ENCODE assay signal across 19 cellular contexts in genomic region chr4:190016369-190017289, GRCh38. TPM values are rescaled to one million over a fixed set of nuclear protein-coding genes. Genes with fewer than 3 reads are reported as not detected.
DNase-seq lines count a peak whose midpoint lies in the region; ATAC-seq, FAIRE-seq and TF ChIP-seq lines count a peak whose summit lies in the region.
"Had no signal": no experiment of that assay in that cellular context is flagged by ENCODE, and none has a peak within 500 bp of the region (broad histone marks: within the 10 kb centered on the region; RNA-seq: fewer than 3 reads in every experiment).

No MANE protein-coding gene starts in this region.

- no peak for ATAC-seq in activated CD8-positive, alpha-beta memory T cell treated with anti-CD3 and anti-CD28 coated beads, Interleukin-2, amount 10 ng/mL, durations not matched to agents 7 days and 5 days
- ATAC-seq in HG03025 (IDR thresholded peaks at IDR 0.05; ENCODE audit: low FRiP score, unreplicated experiment) (no peak), sciatic nerve (no peak)
- ATAC-seq: left ventricle myocardium superior, PC-3 had no signal

- H3K4me3 Mint-ChIP-seq in activated CD8-positive, alpha-beta memory T cell treated with anti-CD3 and anti-CD28 coated beads, Interleukin-2, amount 10 ng/mL, durations not matched to agents 7 days and 5 days, result no peak overlapping the region

- no peaks in the 10 kb centered on the region for H3K9me3 ChIP-seq in endothelial cell of umbilical vein (replicated peaks; ENCODE audit: control insufficient read depth, insufficient read depth, low read length)
- no peaks in the 10 kb centered on the region for H3K9me3 ChIP-seq in osteoblast (ENCODE audit: low read depth, low read length)
- H3K9me3 ChIP-seq: breast epithelium, SJSA1 had no signal

- TF ChIP-seq CTCF in GM13977 (IDR thresholded peaks at IDR 0.05; ENCODE audit: extremely low read depth, insufficient read depth, missing control alignments), result no peak
- TF ChIP-seq CTCF in endothelial cell of umbilical vein (IDR thresholded peaks at IDR 0.05; ENCODE audit: extremely low read depth in 1 of 2, insufficient read depth in 1 of 2, low read depth in 1 of 2, low read length in 2 of 2), result no peak
- TF ChIP-seq CTCF in osteoblast (IDR thresholded peaks at IDR 0.05; ENCODE audit: extremely low read depth, low read depth, low read length), result no peak

- CTCF ChIA-PET in activated CD8-positive, alpha-beta memory T cell treated with anti-CD3 and anti-CD28 coated beads, Interleukin-2, amount 10 ng/mL, durations not matched to agents 7 days and 5 days (lab: Charles Lee), result no interaction called here
- CTCF ChIA-PET in endothelial cell of umbilical vein (lab: Charles Lee), result no interaction called here

- H3K9me3 Mint-ChIP-seq in activated CD8-positive, alpha-beta memory T cell treated with anti-CD3 and anti-CD28 coated beads, Interleukin-2, amount 10 ng/mL, durations not matched to agents 7 days and 5 days (ENCODE audit: low read depth), result no peaks in the 10 kb centered on the region

- intact Hi-C loops in endothelial cell of umbilical vein (cut with micrococcal nuclease) (no loop called here), sciatic nerve (cut with DNase I) (no loop called here)

- in situ Hi-C loops in GM13977 (cut with MboI; ENCODE audit: low pct_unique_long_range_greater_than_20kb, low sequenced_read_pairs, unreplicated experiment), result no loop called here

- H2AFZ ChIP-seq in endothelial cell of umbilical vein (ENCODE audit: low read depth, low read length), result no peak overlapping the region
- H2AFZ ChIP-seq in osteoblast (ENCODE audit: low read length), result no peak overlapping the region

- DNase-seq in activated CD8-positive, alpha-beta memory T cell treated with anti-CD3 and anti-CD28 coated beads, Interleukin-2, amount 10 ng/mL, durations not matched to agents 7 days and 5 days, result no peak
- no peak for DNase-seq in activated CD8-positive, alpha-beta memory T cell treated with anti-CD3 and anti-CD28 coated beads, Interleukin-2, amount 50 U/mL, for 4 hours
- peak; percentile 26 for DNase-seq in GM13977 (ENCODE audit: low spot score)
- no peak for DNase-seq in endothelial cell of umbilical vein (ENCODE audit: low read depth, low spot score)
- DNase-seq in osteoblast (ENCODE audit: insufficient read length, low spot score, missing footprints), result peak; percentile 76
- no peak for DNase-seq in dedifferentiated amniotic fluid mesenchymal stem cell (ENCODE audit: extremely low spot score)
- no peak for DNase-seq in sciatic nerve (ENCODE audit: low spot score)
- DNase-seq: activated naive CD4-positive, alpha-beta T cell; effector CD4-positive, alpha-beta T cell; EL; left ventricle myocardium superior; NCI-H1105 treated with DMSO at 0.1 percent for 48 hours; NCI-H748 treated with DMSO at 0.1 percent for 48 hours; PC-3 had no signal

- H3K4me1 ChIP-seq in endothelial cell of umbilical vein (ENCODE audit: control insufficient read depth, extremely low read depth, insufficient read depth, low read length), result no peaks in the 10 kb centered on the region
- H3K4me1 ChIP-seq in osteoblast (ENCODE audit: insufficient read depth, low read length), result no peaks in the 10 kb centered on the region
- H3K4me1 ChIP-seq: breast epithelium, SJSA1 had no signal

- H3K4me1 Mint-ChIP-seq in activated CD8-positive, alpha-beta memory T cell treated with anti-CD3 and anti-CD28 coated beads, Interleukin-2, amount 10 ng/mL, durations not matched to agents 7 days and 5 days, result peaks cover 22% of the 10 kb centered on the region

- dilution Hi-C loops in endothelial cell of umbilical vein (cut with MboI; ENCODE audit: extremely low pct_ligation_motif_present, low sequenced_read_pairs), result no loop called here

- H3K4me2 ChIP-seq in endothelial cell of umbilical vein (ENCODE audit: insufficient read depth, low read length), result no peak overlapping the region
- H3K4me2 ChIP-seq in osteoblast (ENCODE audit: insufficient read depth, low read length), result no peak overlapping the region
- H3K4me2 ChIP-seq: KMS-11 had no signal

- peaks cover 86% of the 10 kb centered on the region for H3K27me3 Mint-ChIP-seq in activated CD8-positive, alpha-beta memory T cell treated with anti-CD3 and anti-CD28 coated beads, Interleukin-2, amount 10 ng/mL, durations not matched to agents 7 days and 5 days

- H3K27me3 ChIP-seq in endothelial cell of umbilical vein (ENCODE audit: control insufficient read depth in 2 of 2, insufficient read depth in 2 of 2, low read length in 2 of 2) (peaks cover 21 to 71% of the 10 kb centered on the region in 2 experiments), osteoblast (ENCODE audit: insufficient read depth, low read length) (peaks cover 70% of the 10 kb centered on the region)
- H3K27me3 ChIP-seq: SJSA1 had no signal

- no peak for FAIRE-seq in endothelial cell of umbilical vein (lab: Jason Lieb, UNC)

- no peak overlapping the region for H3K9ac ChIP-seq in endothelial cell of umbilical vein (replicated peaks; ENCODE audit: extremely low read depth, insufficient read depth, low read length)
- H3K9ac ChIP-seq: KMS-11 had no signal

- H3K79me2 ChIP-seq in endothelial cell of umbilical vein (ENCODE audit: control insufficient read depth, insufficient read depth, low read length) (no peaks in the 10 kb centered on the region), osteoblast (ENCODE audit: insufficient read depth, low read length) (no peaks in the 10 kb centered on the region)

- H3K27ac Mint-ChIP-seq in activated CD8-positive, alpha-beta memory T cell treated with anti-CD3 and anti-CD28 coated beads, Interleukin-2, amount 10 ng/mL, durations not matched to agents 7 days and 5 days, result peak overlapping the region; percentile 54

- H4K20me1 ChIP-seq in endothelial cell of umbilical vein (replicated peaks; ENCODE audit: control insufficient read depth, extremely low read depth, insufficient read depth, low read length) (no peaks in the 10 kb centered on the region), osteoblast (ENCODE audit: insufficient read depth, low read length) (no peaks in the 10 kb centered on the region)

- TF ChIP-seq POLR2A in endothelial cell of umbilical vein (IDR thresholded peaks at IDR 0.05; ENCODE audit: low read depth, low read length), result no peak

- POLR2A ChIA-PET in endothelial cell of umbilical vein (lab: Charles Lee), result no interaction called here

- no peaks in the 10 kb centered on the region for H3K9me1 ChIP-seq in endothelial cell of umbilical vein (replicated peaks; ENCODE audit: control insufficient read depth, extremely low read depth, insufficient read depth, low read length)

- no TSS peak for BruUV-seq in endothelial cell of umbilical vein (replicated peaks; lab: Mats Ljungman, UMichigan)

- H3K4me3 ChIP-seq in endothelial cell of umbilical vein (replicated peaks in 1 of 3; ENCODE audit: insufficient read depth in 1 of 3, low read depth in 1 of 3, low read length in 3 of 3), result no peak overlapping the region
- no peak overlapping the region for H3K4me3 ChIP-seq in osteoblast (ENCODE audit: insufficient read depth, low read length)
- H3K4me3 ChIP-seq: SJSA1 had no signal

- H3K36me3 Mint-ChIP-seq in activated CD8-positive, alpha-beta memory T cell treated with anti-CD3 and anti-CD28 coated beads, Interleukin-2, amount 10 ng/mL, durations not matched to agents 7 days and 5 days, result peaks cover 15% of the 10 kb centered on the region

- H3K27ac ChIP-seq in endothelial cell of umbilical vein (ENCODE audit: insufficient read depth, low read depth, low read length) (no peak overlapping the region), osteoblast (ENCODE audit: low read depth, low read length) (no peak overlapping the region)
- H3K27ac ChIP-seq: breast epithelium, KMS-11, SJSA1 had no signal

- no peaks in the 10 kb centered on the region for H3K36me3 ChIP-seq in endothelial cell of umbilical vein (ENCODE audit: control insufficient read depth in 2 of 2, extremely low read depth in 1 of 2, insufficient read depth in 2 of 2, low read length in 2 of 2)
- H3K36me3 ChIP-seq in osteoblast (ENCODE audit: insufficient read depth, low read length), result no peaks in the 10 kb centered on the region
- H3K36me3 ChIP-seq: breast epithelium, SJSA1 had no signal

TF ChIP-seq in endothelial cell of umbilical vein, 7 proteins besides CTCF, POLR2A, EP300 and RAD21:
- TF ChIP-seq EZH2 (IDR thresholded peaks at IDR 0.05; ENCODE audit: borderline replicate concordance, low read depth, low read length, severe bottlenecking) (peak; percentile 4), MYC (IDR thresholded peaks at IDR 0.05; ENCODE audit: low read depth, low read length) (no peak), POLR2AphosphoS5 (IDR thresholded peaks at IDR 0.05; ENCODE audit: insufficient read depth, low read depth, low read length) (no peak), JUN (IDR thresholded peaks at IDR 0.05; ENCODE audit: borderline replicate concordance, insufficient read depth, insufficient read length, low read depth) (no peak), GATA2 (IDR thresholded peaks at IDR 0.05; ENCODE audit: insufficient read depth, insufficient read length, low read depth, low read length) (no peak), FOS (IDR thresholded peaks at IDR 0.05; ENCODE audit: borderline replicate concordance, insufficient read depth, low read length) (no peak)

RNA-seq across cellular contexts. Expression of gene FRG2, which starts 10.4 kb away (rescaled TPM):
- total RNA-seq in activated CD8-positive, alpha-beta memory T cell treated with anti-CD3 and anti-CD28 coated beads, Interleukin-2, amount 10 ng/mL, durations not matched to agents 7 days and 5 days, result not detected
- total RNA-seq in endothelial cell of umbilical vein (not detected in 2 replicates), osteoblast (not detected in 2 replicates), sciatic nerve (not detected)
- polyA plus RNA-seq in endothelial cell of umbilical vein, result not detected in 2 replicates
- polyA plus RNA-seq in endothelial cell of umbilical vein (2011; cell fraction: cytosol; rRNA removed), result not detected in 2 replicates
- polyA plus RNA-seq in endothelial cell of umbilical vein (2011; cell fraction: nucleus; rRNA removed), result not detected in 2 replicates
- not detected in 2 replicates for polyA plus RNA-seq in endothelial cell of umbilical vein (2012)
- not detected in 2 replicates for polyA minus RNA-seq in endothelial cell of umbilical vein
- not detected for polyA minus RNA-seq in endothelial cell of umbilical vein (2011; cell fraction: cytosol; rRNA and poly(A)+ RNA removed)
- polyA minus RNA-seq in endothelial cell of umbilical vein (2011; cell fraction: nucleus; rRNA and poly(A)+ RNA removed), result not detected in 2 replicates
- total RNA-seq: breast epithelium, left ventricle myocardium superior, pulmonary artery endothelial cell, SJSA1 had no signal

RNA-seq across cellular contexts. Expression of gene DBET, which starts 47.7 kb away (rescaled TPM):
- total RNA-seq in activated CD8-positive, alpha-beta memory T cell treated with anti-CD3 and anti-CD28 coated beads, Interleukin-2, amount 10 ng/mL, durations not matched to agents 7 days and 5 days, result not detected
- total RNA-seq in endothelial cell of umbilical vein, result not detected in 2 replicates
- polyA plus RNA-seq in endothelial cell of umbilical vein, result not detected in 2 replicates
- not detected in 2 replicates for polyA plus RNA-seq in endothelial cell of umbilical vein (2011; cell fraction: cytosol; rRNA removed)
- not detected in 2 replicates for polyA plus RNA-seq in endothelial cell of umbilical vein (2011; cell fraction: nucleus; rRNA removed)
- not detected in 2 replicates for polyA plus RNA-seq in endothelial cell of umbilical vein (2012)
- polyA minus RNA-seq in endothelial cell of umbilical vein, result not detected in 2 replicates
- not detected for polyA minus RNA-seq in endothelial cell of umbilical vein (2011; cell fraction: cytosol; rRNA and poly(A)+ RNA removed)
- not detected in 2 replicates for polyA minus RNA-seq in endothelial cell of umbilical vein (2011; cell fraction: nucleus; rRNA and poly(A)+ RNA removed)
- not detected in 2 replicates for total RNA-seq in osteoblast
- total RNA-seq in sciatic nerve, result not detected
- total RNA-seq: breast epithelium, left ventricle myocardium superior, PC-3, pulmonary artery endothelial cell, SJSA1 had no signal

Comparison
In these comparisons a context has a peak if more than half of its experiments do, and no peak if none do; other contexts are left out.
1. DNase-seq: peak in GM13977 (single experiment) and osteoblast (single experiment); none in activated CD8-positive, alpha-beta memory T cell treated with anti-CD3 and anti-CD28 coated beads, Interleukin-2, amount 10 ng/mL, durations not matched to agents 7 days and 5 days (single experiment), activated CD8-positive, alpha-beta memory T cell treated with anti-CD3 and anti-CD28 coated beads, Interleukin-2, amount 50 U/mL, for 4 hours (single experiment), endothelial cell of umbilical vein (single experiment), dedifferentiated amniotic fluid mesenchymal stem cell (single experiment) and sciatic nerve (single experiment).